ENCODE assay signal across 1 cellular context in genomic region chr12:111841750-111842555, GRCh38.
TF ChIP-seq lines count a peak whose summit lies in the region.

MAPKAPK5 (plus strand) TSS chr12:111842228; CDS start chr12:111842734, 506 bp downstream.

TF ChIP-seq in K562, 482 proteins besides CTCF, POLR2A, EP300 and RAD21 (continued from another document and continues in another):
- peak; percentile 84 for TF ChIP-seq CREB3L1 (IDR thresholded peaks at IDR 0.05; ENCODE audit: borderline replicate concordance, low read depth)
- TF ChIP-seq EWSR1 (IDR thresholded peaks at IDR 0.05; ENCODE audit: borderline replicate concordance, low read depth, partially characterized antibody) = no peak
- no peak for TF ChIP-seq BRCA1 (IDR thresholded peaks at IDR 0.05)
- no peak for TF ChIP-seq BRCA1 (CRISPR knock-in tag; IDR thresholded peaks at IDR 0.05)
- 0 out of 2 replicates have a peak, but pooled peaks have one; percentile 6 for TF ChIP-seq DEAF1 (CRISPR knock-in tag; IDR thresholded peaks at IDR 0.05)
- TF ChIP-seq ID3 (CRISPR knock-in tag; IDR thresholded peaks at IDR 0.05) = no peak
- peak; percentile 90 for TF ChIP-seq ID3 (tag; IDR thresholded peaks at IDR 0.05)
- TF ChIP-seq PTTG1 (tag; IDR thresholded peaks at IDR 0.05; ENCODE audit: low read depth) = no peak
- peak; percentile 97 for TF ChIP-seq PHF20 (IDR thresholded peaks at IDR 0.05; ENCODE audit: partially characterized antibody)
- TF ChIP-seq L3MBTL2 (IDR thresholded peaks at IDR 0.05) = peak; percentile 73; the same call in 1 of the 2 replicates
- TF ChIP-seq MIER1 (IDR thresholded peaks at IDR 0.05; ENCODE audit: low read depth) = no peak
- peak; percentile 57; the same call in 1 of the 2 replicates for TF ChIP-seq ZNF311 (CRISPR knock-in tag; IDR thresholded peaks at IDR 0.05)
- peak; percentile 87 for TF ChIP-seq TAF1 (IDR thresholded peaks at IDR 0.05; ENCODE audit: control insufficient read depth, extremely low read depth, insufficient read depth, low read length, severe bottlenecking)
- no peak for TF ChIP-seq HSF4 (CRISPR knock-in tag; IDR thresholded peaks at IDR 0.05; ENCODE audit: borderline replicate concordance)
- TF ChIP-seq SETDB1 (IDR thresholded peaks at IDR 0.05; ENCODE audit: low read length) = no peak
- no peak for TF ChIP-seq ZNF140 (CRISPR knock-in tag; IDR thresholded peaks at IDR 0.05)
- TF ChIP-seq MCM3 (IDR thresholded peaks at IDR 0.05) = no peak
- TF ChIP-seq CBFB (CRISPR knock-in tag; IDR thresholded peaks at IDR 0.05) = peak; percentile 68; the same call in 1 of the 2 replicates
- no peak for TF ChIP-seq ETV1 (tag; conservative IDR thresholded peaks at IDR 0.05; ENCODE audit: low read depth)
- peak; percentile 66; the same call in 1 of the 2 replicates for TF ChIP-seq KLF1 (tag; IDR thresholded peaks at IDR 0.05)
- TF ChIP-seq DDX20 (tag; IDR thresholded peaks at IDR 0.05; ENCODE audit: low read depth) = no peak
- TF ChIP-seq ELK3 (CRISPR knock-in tag; IDR thresholded peaks at IDR 0.05) = no peak
- TF ChIP-seq CEBPZ (IDR thresholded peaks at IDR 0.05; ENCODE audit: borderline replicate concordance, low read depth, low read length) = no peak
- peak; percentile 51; the same call in 1 of the 2 replicates for TF ChIP-seq KLF6 (CRISPR knock-in tag; IDR thresholded peaks at IDR 0.05; ENCODE audit: borderline replicate concordance)
- no peak; the same call in 1 of the 2 replicates for TF ChIP-seq GATAD2A (IDR thresholded peaks at IDR 0.05)
- peak; percentile 92 for TF ChIP-seq KHSRP (IDR thresholded peaks at IDR 0.05)
- TF ChIP-seq POU5F1 (IDR thresholded peaks at IDR 0.05; ENCODE audit: borderline replicate concordance, low read depth, low read length, partially characterized antibody) = peak; percentile 58
- peak; percentile 96 for TF ChIP-seq RB1 (IDR thresholded peaks at IDR 0.05; ENCODE audit: low read depth)
- TF ChIP-seq ZNF507 (tag; conservative IDR thresholded peaks at IDR 0.05) = no peak
- no peak for TF ChIP-seq BRF2 (IDR thresholded peaks at IDR 0.05; ENCODE audit: borderline replicate concordance, insufficient read depth, insufficient read length)
- no peak for TF ChIP-seq PTBP1 (IDR thresholded peaks at IDR 0.05; ENCODE audit: low read depth, low read length)
- TF ChIP-seq RERE (CRISPR knock-in tag; IDR thresholded peaks at IDR 0.05; ENCODE audit: borderline replicate concordance) = no peak
- TF ChIP-seq NFYB (IDR thresholded peaks at IDR 0.05; ENCODE audit: extremely low read depth, insufficient read length) = no peak
- no peak for TF ChIP-seq TCF7L2 (IDR thresholded peaks at IDR 0.05; ENCODE audit: low read depth, low read length)
- TF ChIP-seq SIN3A (IDR thresholded peaks at IDR 0.05; ENCODE audit: borderline replicate concordance in 2 of 2, control insufficient read depth in 1 of 2, low read depth in 2 of 2, low read length in 2 of 2) = peak; percentile 22 to 85
- TF ChIP-seq HDAC1 (IDR thresholded peaks at IDR 0.05) = peak in 1 of 2 experiments; percentile 45; a peak in 2 of 4 replicates
- TF ChIP-seq TSHZ1 (CRISPR knock-in tag; IDR thresholded peaks at IDR 0.05) = no peak
- peak; percentile 98 for TF ChIP-seq ATF1 (CRISPR knock-in tag; IDR thresholded peaks at IDR 0.05)
- TF ChIP-seq ATF1 (tag; IDR thresholded peaks at IDR 0.05) = peak; percentile 100
- peak; percentile 69; the same call in 1 of the 2 replicates for TF ChIP-seq PHF8 (IDR thresholded peaks at IDR 0.05; ENCODE audit: borderline replicate concordance, low read length)
- TF ChIP-seq ZFX (CRISPR knock-in tag; IDR thresholded peaks at IDR 0.05) = peak; percentile 67
- TF ChIP-seq THRAP3 (IDR thresholded peaks at IDR 0.05; ENCODE audit: borderline replicate concordance) = no peak
- no peak for TF ChIP-seq ZSCAN32 (CRISPR knock-in tag; IDR thresholded peaks at IDR 0.05)
- TF ChIP-seq MCM2 (IDR thresholded peaks at IDR 0.05; ENCODE audit: low read depth) = no peak
- TF ChIP-seq DIDO1 (tag; IDR thresholded peaks at IDR 0.05; ENCODE audit: low read depth) = peak; percentile 100
- peak; percentile 46; the same call in 1 of the 2 replicates for TF ChIP-seq EGR1 (conservative IDR thresholded peaks at IDR 0.05)
- no peak; the same call in 1 of the 2 replicates for TF ChIP-seq ERF (CRISPR knock-in tag; IDR thresholded peaks at IDR 0.05)
- peak; percentile 99 for TF ChIP-seq ATF7 (IDR thresholded peaks at IDR 0.05)
- TF ChIP-seq EHMT2 (IDR thresholded peaks at IDR 0.05) = no peak
- TF ChIP-seq ZBTB1 (CRISPR knock-in tag; IDR thresholded peaks at IDR 0.05; ENCODE audit: borderline replicate concordance, low read depth) = 0 out of 2 replicates have a peak, but pooled peaks have one; percentile 45
- TF ChIP-seq NFXL1 (CRISPR knock-in tag; IDR thresholded peaks at IDR 0.05) = no peak
